Comparison of ENCODE assay signal across 22 cellular contexts in the genomic region with DNA sequence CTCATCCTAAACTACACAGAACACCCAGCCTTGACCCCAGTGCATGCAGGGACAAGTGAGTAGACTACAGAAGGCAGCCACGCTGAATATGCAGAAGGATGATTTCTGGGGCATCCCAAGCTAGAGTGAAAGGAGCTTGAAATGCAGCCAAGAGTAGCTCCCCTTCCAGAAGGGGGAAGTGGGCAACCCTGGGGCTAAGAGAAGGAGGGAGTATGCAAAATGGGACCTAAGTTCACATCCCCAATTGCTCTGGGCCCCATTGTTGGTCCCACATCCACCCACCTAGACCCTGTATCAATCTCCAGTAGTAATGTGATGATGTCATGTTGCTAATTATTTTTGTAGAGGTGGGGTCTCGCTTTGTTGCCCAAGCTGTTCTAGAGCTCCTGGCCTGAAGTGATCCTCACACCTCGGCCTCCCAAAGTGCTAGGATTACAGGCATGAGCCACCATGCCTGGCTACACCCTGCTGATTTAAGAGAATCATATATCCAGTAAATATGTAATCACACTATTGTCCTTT.
"Had no signal": no experiment of that assay in that cellular context is flagged by ENCODE, and none has a peak within 500 bp of the region (broad histone marks: within the 10 kb centered on the region; RNA-seq: fewer than 3 reads in every experiment).

No MANE protein-coding gene starts in this region.

- H3K27me3 ChIP-seq: colonic mucosa, gastrocnemius medialis, hepatocyte, pancreas, tibial nerve, upper lobe of left lung had no signal

- H3K9me3 ChIP-seq: colonic mucosa, gastrocnemius medialis, heart left ventricle, neutrophil, pancreas, thoracic aorta, tibial nerve, upper lobe of left lung had no signal

- H3K4me1 ChIP-seq: pancreas had no signal

- H3K4me3 ChIP-seq: colonic mucosa, gastrocnemius medialis, heart left ventricle, hepatocyte, lung, pancreas, thoracic aorta, tibial nerve, upper lobe of left lung had no signal

- H2AFZ ChIP-seq: hepatocyte had no signal

- FAIRE-seq: pancreas, urothelium cell line had no signal

- DNase-seq: colonic mucosa; effector CD8-positive, alpha-beta T cell; endodermal cell; gastrocnemius medialis; heart left ventricle; kidney; pancreas; stimulated activated CD4-positive, alpha-beta T cell treated with anti-CD3 and anti-CD28 coated beads, Interleukin-2, amount 100 ng/mL, for 24 hours; stimulated activated CD4-positive, alpha-beta T cell treated with anti-CD3 and anti-CD28 coated beads, Interleukin-4, amount 100 ng/mL, for 24 hours; upper lobe of left lung had no signal

- ATAC-seq: esophagus mucosa; gastrocnemius medialis; left lobe of liver; natural killer cell treated with Interleukin-12 subunit alpha and Interleukin-12 subunit beta and Interleukin-15 and Interleukin-18, amount 100 ng/mL, for 72 hours; sciatic nerve; stimulated activated effector memory CD8-positive, alpha-beta T cell treated with anti-CD3 and anti-CD28 coated beads, Interleukin-12 subunit alpha, Interleukin-12 subunit beta, amount 100 ng/mL, for 72 hours had no signal

- H3K36me3 ChIP-seq: colonic mucosa, gastrocnemius medialis, heart left ventricle, neutrophil, pancreas, thoracic aorta, tibial nerve, upper lobe of left lung had no signal

- H3K4me2 ChIP-seq: hepatocyte had no signal

- H3K79me2 ChIP-seq: hepatocyte had no signal

- H3K27ac ChIP-seq: colonic mucosa, epithelial cell of prostate, gastrocnemius medialis, heart left ventricle, hepatocyte, neutrophil, pancreas, thoracic aorta, tibial nerve, upper lobe of left lung had no signal
